ENCODE assay signal across 7 cellular contexts in genomic region chr5:95861221-95861857, GRCh38. TPM values are rescaled to one million over a fixed set of nuclear protein-coding genes. Genes with fewer than 3 reads are reported as not detected.
A peak's percentile ranks its signal among the peaks of the same experiment; 100 is the strongest.
DNase-seq lines count a peak whose midpoint lies in the region; ATAC-seq and TF ChIP-seq lines count a peak whose summit lies in the region.

No MANE protein-coding gene starts in this region.

- H3K27ac ChIP-seq in body of pancreas (peak overlapping the region; percentile 20 to 79 (median 44)), lower lobe of right lung (peak overlapping the region; percentile 73)

- H3K36me3 ChIP-seq in body of pancreas (replicated peaks in 1 of 2; ENCODE audit: insufficient read depth in 1 of 2, low read depth in 2 of 2) (no peaks in the 10 kb centered on the region), lower lobe of right lung (no peaks in the 10 kb centered on the region)

- intact Hi-C loops in body of pancreas (cut with DNase I), result no loop called here
- intact Hi-C loops in lower lobe of right lung (cut with DNase I), result no loop called here

- DNase-seq in NCI-H510A (lab: John Stamatoyannopoulos, UW) (peak; percentile 73), body of pancreas (peak; percentile 52 to 87 (median 74)), lower lobe of right lung (peak; percentile 70), SK-N-DZ (ENCODE audit: low spot score) (no peak), ecto neural progenitor cell (ENCODE audit: low spot score) (no peak)

- H3K27me3 ChIP-seq in body of pancreas (no peaks in the 10 kb centered on the region), lower lobe of right lung (ENCODE audit: low read depth) (no peaks in the 10 kb centered on the region)

- H3K4me1 ChIP-seq in body of pancreas, result peaks cover 60% of the 10 kb centered on the region
- H3K4me1 ChIP-seq in lower lobe of right lung, result peaks cover 77% of the 10 kb centered on the region

- 42 to 60% methylated on average over 14 of the region's 14 CpGs for WGBS in body of pancreas, 2 donors

- H3K4me3 ChIP-seq in body of pancreas, result no peak overlapping the region
- no peak overlapping the region for H3K4me3 ChIP-seq in lower lobe of right lung

- H3K9me3 ChIP-seq in body of pancreas (no peaks in the 10 kb centered on the region), lower lobe of right lung (no peaks in the 10 kb centered on the region)

- no peak for ATAC-seq in body of pancreas
- ATAC-seq in lower lobe of right lung, result peak; percentile 46 to 52
- no peak for ATAC-seq in HG03025 (IDR thresholded peaks at IDR 0.05; ENCODE audit: low FRiP score, unreplicated experiment)

- TF ChIP-seq POLR2A in GM19193 (IDR thresholded peaks at IDR 0.05; ENCODE audit: extremely low read depth, insufficient read depth, insufficient read length), result peak; percentile 23
- peak in 1 of 3 donors; percentile 33 for TF ChIP-seq POLR2A in body of pancreas (IDR thresholded peaks at IDR 0.05)

- TF ChIP-seq CTCF in body of pancreas (IDR thresholded peaks at IDR 0.05) (no peak), lower lobe of right lung (IDR thresholded peaks at IDR 0.05) (no peak)

RNA-seq across cellular contexts. Expression of gene GLRX, which starts 38.8 kb away (rescaled TPM):
- total RNA-seq in body of pancreas, result 10 to 100 TPM in 1 of 2 donors, 1 to 10 TPM in 1; 8.6 to 17.6 TPM
- total RNA-seq in lower lobe of right lung, result 115 TPM
- polyA plus RNA-seq in SK-N-DZ (2014; cell fraction: cytosol; rRNA removed), result 19.8 and 34.2 TPM in 2 replicates
- 9.8 and 20.5 TPM in 2 replicates for polyA plus RNA-seq in SK-N-DZ (2014; cell fraction: nucleus; rRNA removed)

Comparison
In these comparisons a context has a peak if more than half of its experiments do, and no peak if none do; other contexts are left out.
1. DNase-seq: peak in NCI-H510A (single experiment), body of pancreas (4 of 4) and lower lobe of right lung (single experiment); none in SK-N-DZ (single experiment) and ecto neural progenitor cell (single experiment).
2. ATAC-seq: peak in lower lobe of right lung (2 of 2); none in body of pancreas (single experiment) and HG03025 (single experiment).